Comparison of ENCODE assay signal across 8 cellular contexts in the genomic region with DNA sequence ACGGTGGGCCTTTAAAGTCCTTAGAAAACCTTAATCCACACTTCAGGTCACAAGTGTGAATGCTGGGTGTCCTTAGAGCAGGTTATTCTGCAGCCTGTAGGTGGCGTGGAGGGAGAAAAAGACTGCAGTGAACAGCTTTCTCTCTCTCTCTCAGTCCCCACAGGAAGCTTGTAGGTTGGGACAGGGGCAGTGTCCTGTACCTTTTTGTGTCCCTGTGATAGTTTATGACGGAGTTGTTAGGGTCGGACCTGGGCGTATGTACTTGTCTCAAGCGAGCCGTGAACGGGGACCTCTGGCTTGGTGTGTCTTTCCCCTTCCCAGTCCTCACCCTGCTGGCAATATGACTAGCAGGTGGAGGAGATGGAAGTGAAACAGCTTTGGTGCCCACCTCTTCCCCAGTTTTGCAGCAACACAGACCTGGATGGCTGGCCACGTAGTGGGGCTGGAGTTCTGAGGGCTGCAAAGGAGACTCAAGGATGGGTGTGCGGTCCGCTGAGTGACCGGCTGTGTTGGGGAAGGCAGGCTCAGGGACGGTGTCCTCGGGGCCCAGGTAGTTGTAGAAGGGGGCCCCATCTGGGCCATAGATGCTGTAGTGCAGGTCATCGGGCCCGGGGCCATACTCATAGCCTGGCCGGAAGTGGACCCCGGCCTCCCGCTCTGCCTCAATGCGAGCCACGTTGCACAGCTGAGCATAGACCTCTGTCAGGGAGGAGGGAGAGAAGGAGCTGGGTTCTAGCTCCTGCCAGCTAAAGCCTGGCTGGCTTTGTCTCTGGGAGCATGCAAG. TPM values are rescaled to one million over a fixed set of nuclear protein-coding genes. Genes with fewer than 3 reads are reported as not detected.
DNase-seq lines count a peak whose midpoint lies in the region; ATAC-seq and TF ChIP-seq lines count a peak whose summit lies in the region.

No MANE protein-coding gene starts in this region.

- peaks cover 24% of the 10 kb centered on the region for H3K36me3 ChIP-seq in brain microvascular endothelial cell (replicated peaks)
- peaks cover 74 to 94% of the 10 kb centered on the region in 2 experiments for H3K36me3 ChIP-seq in mesenchymal stem cell (ENCODE audit: control insufficient read depth in 1 of 2, insufficient read depth in 2 of 2, low read depth in 1 of 2, low read length in 2 of 2)
- H3K36me3 ChIP-seq in gastrocnemius medialis: no peaks in the 10 kb centered on the region

- H3K4me3 Mint-ChIP-seq in activated CD4-positive, alpha-beta T cell treated with anti-CD3 and anti-CD28 coated beads, Interleukin-2, amount 10 ng/mL, durations not matched to agents 24 days and 14 days: no peak overlapping the region

- H2BK12ac ChIP-seq in mesenchymal stem cell (ENCODE audit: low read length in 2 of 2): peak overlapping the region in 1 of 2 experiments; percentile 56

- no peaks in the 10 kb centered on the region for H3K36me3 Mint-ChIP-seq in activated CD4-positive, alpha-beta T cell treated with anti-CD3 and anti-CD28 coated beads, Interleukin-2, amount 10 ng/mL, durations not matched to agents 24 days and 14 days (ENCODE audit: low read depth)

- H3K14ac ChIP-seq in mesenchymal stem cell (ENCODE audit: low read length in 2 of 2): no peak overlapping the region

- H3K4me3 ChIP-seq in brain microvascular endothelial cell (ENCODE audit: low read depth, low read length): no peak overlapping the region
- no peak overlapping the region for H3K4me3 ChIP-seq in mesenchymal stem cell (ENCODE audit: insufficient read depth in 1 of 2, low read depth in 1 of 2, low read length in 2 of 2)
- no peak overlapping the region for H3K4me3 ChIP-seq in gastrocnemius medialis

- H3K27me3 Mint-ChIP-seq in activated CD4-positive, alpha-beta T cell treated with anti-CD3 and anti-CD28 coated beads, Interleukin-2, amount 10 ng/mL, durations not matched to agents 24 days and 14 days: peaks cover 2% of the 10 kb centered on the region

- H3K23ac ChIP-seq in mesenchymal stem cell (ENCODE audit: low read length in 2 of 2): no peak overlapping the region

- no peak overlapping the region for H3K4me2 ChIP-seq in mesenchymal stem cell (ENCODE audit: low read length, poor library complexity, severe bottlenecking)

- no peak overlapping the region for H3K27ac Mint-ChIP-seq in activated CD4-positive, alpha-beta T cell treated with anti-CD3 and anti-CD28 coated beads, Interleukin-2, amount 10 ng/mL, durations not matched to agents 24 days and 14 days

- no peaks in the 10 kb centered on the region for H3K9me3 Mint-ChIP-seq in activated CD4-positive, alpha-beta T cell treated with anti-CD3 and anti-CD28 coated beads, Interleukin-2, amount 10 ng/mL, durations not matched to agents 24 days and 14 days

- no peak overlapping the region for H2BK5ac ChIP-seq in mesenchymal stem cell (ENCODE audit: low read depth, low read length, poor library complexity, severe bottlenecking)

- peak overlapping the region; percentile 13 for H3K9ac ChIP-seq in mesenchymal stem cell (ENCODE audit: low read length)

- H4K8ac ChIP-seq in mesenchymal stem cell (ENCODE audit: low read length): no peak overlapping the region

- intact Hi-C loops in activated CD4-positive, alpha-beta T cell treated with anti-CD3 and anti-CD28 coated beads, Interleukin-2, amount 10 ng/mL, durations not matched to agents 24 days and 14 days (cut with micrococcal nuclease): no loop called here
- intact Hi-C loops in gastrocnemius medialis (cut with DNase I; ENCODE audit: low total_unique reads): no loop called here

- H3K18ac ChIP-seq in mesenchymal stem cell (ENCODE audit: low read depth in 1 of 2, low read length in 2 of 2): no peak overlapping the region

- H2AK5ac ChIP-seq in mesenchymal stem cell (ENCODE audit: low read length, severe bottlenecking): peak overlapping the region; percentile 45

- H3K27ac ChIP-seq in brain microvascular endothelial cell (no peak overlapping the region), mesenchymal stem cell (ENCODE audit: low read length, poor library complexity, severe bottlenecking) (peak overlapping the region; percentile 6), gastrocnemius medialis (no peak overlapping the region)

- H3K4me1 ChIP-seq in mesenchymal stem cell (ENCODE audit: control insufficient read depth, insufficient read depth, low read depth, low read length) (peaks cover 4% of the 10 kb centered on the region), gastrocnemius medialis (no peaks in the 10 kb centered on the region)

- H3K27me3 ChIP-seq in brain microvascular endothelial cell (replicated peaks) (no peaks in the 10 kb centered on the region), mesenchymal stem cell (ENCODE audit: control insufficient read depth in 1 of 2, insufficient read depth in 1 of 2, low read length in 2 of 2) (no peaks in the 10 kb centered on the region), gastrocnemius medialis (no peaks in the 10 kb centered on the region)

- H2BK15ac ChIP-seq in mesenchymal stem cell (ENCODE audit: low read depth, poor library complexity, severe bottlenecking): no peak overlapping the region

- H2BK120ac ChIP-seq in mesenchymal stem cell (ENCODE audit: low read depth, low read length): no peak overlapping the region

- no peak overlapping the region for H2AFZ ChIP-seq in mesenchymal stem cell (ENCODE audit: low read depth, low read length)

- H3K9me3 ChIP-seq in mesenchymal stem cell (ENCODE audit: control insufficient read depth, low read length) (no peaks in the 10 kb centered on the region), gastrocnemius medialis (no peaks in the 10 kb centered on the region)

- peaks cover 27% of the 10 kb centered on the region for H3K79me1 ChIP-seq in mesenchymal stem cell (replicated peaks; ENCODE audit: low read length, poor library complexity, severe bottlenecking)

- no peak overlapping the region for H3K4ac ChIP-seq in mesenchymal stem cell (ENCODE audit: low read depth in 1 of 2, low read length in 2 of 2)

- 80% methylated on average over 18 of the region's 21 CpGs for WGBS in mesenchymal stem cell

- H3K4me1 Mint-ChIP-seq in activated CD4-positive, alpha-beta T cell treated with anti-CD3 and anti-CD28 coated beads, Interleukin-2, amount 10 ng/mL, durations not matched to agents 24 days and 14 days: no peaks in the 10 kb centered on the region

- TF ChIP-seq CTCF in brain microvascular endothelial cell (IDR thresholded peaks at IDR 0.05; ENCODE audit: low read depth, low read length, missing control alignments) (peak; percentile 76), gastrocnemius medialis (IDR thresholded peaks at IDR 0.05 in 4 of 5, conservative IDR thresholded peaks at IDR 0.05 in 1 of 5) (no peak)

- TF ChIP-seq POLR2A in gastrocnemius medialis (IDR thresholded peaks at IDR 0.05): no peak

- in situ Hi-C loops in brain microvascular endothelial cell (cut with HindIII; ENCODE audit: low pct_ligation_motif_present, low sequenced_read_pairs) (no loop called here), gastrocnemius medialis (cut with MboI; ENCODE audit: low sequenced_read_pairs in 4 of 4) (no loop called here)

- no peak overlapping the region for H4K91ac ChIP-seq in mesenchymal stem cell (ENCODE audit: low read length)

- peak; percentile 71 for DNase-seq in activated CD4-positive, alpha-beta T cell treated with anti-CD3 and anti-CD28 coated beads, Interleukin-2, amount 10 ng/mL, durations not matched to agents 24 days and 14 days
- DNase-seq in activated CD4-positive, alpha-beta T cell treated with anti-CD3 and anti-CD28 coated beads for 4 hours: no peak
- DNase-seq in NCI-H2171 treated with DMSO at 0.1 percent for 48 hours (lab: John Stamatoyannopoulos, UW) (peak; percentile 30), brain microvascular endothelial cell (no peak), mesenchymal stem cell (peak; percentile 65), NCI-H187 treated with DMSO at 0.1 percent for 48 hours (lab: John Stamatoyannopoulos, UW) (no peak), gastrocnemius medialis (no peak)

- no peak for ATAC-seq in GM19328 (IDR thresholded peaks at IDR 0.05; ENCODE audit: unreplicated experiment)
- ATAC-seq in gastrocnemius medialis: no peak

RNA-seq across cellular contexts. Expression of a gene that starts 8.9 kb away (rescaled TPM):
- total RNA-seq in activated CD4-positive, alpha-beta T cell treated with anti-CD3 and anti-CD28 coated beads, Interleukin-2, amount 10 ng/mL, durations not matched to agents 24 days and 14 days: 20.0 and 20.8 TPM in 2 replicates
- polyA plus RNA-seq in mesenchymal stem cell (2013, experiment 1 of 2): 37.5 TPM
- polyA plus RNA-seq in mesenchymal stem cell (2013, experiment 2 of 2): 35.9 TPM
- 10 to 100 TPM in 3 of 4 donors, 1 to 10 TPM in 1; 9.9 to 11.6 (median 11.4) TPM for total RNA-seq in gastrocnemius medialis

RNA-seq across cellular contexts. Expression of a gene that starts 9.3 kb away (rescaled TPM):
- 12.3 and 15.5 TPM in 2 replicates for total RNA-seq in activated CD4-positive, alpha-beta T cell treated with anti-CD3 and anti-CD28 coated beads, Interleukin-2, amount 10 ng/mL, durations not matched to agents 24 days and 14 days
- 939 TPM for polyA plus RNA-seq in mesenchymal stem cell (2013, experiment 1 of 2)
- 965 TPM for polyA plus RNA-seq in mesenchymal stem cell (2013, experiment 2 of 2)
- total RNA-seq in gastrocnemius medialis: 100 to 1,000 TPM in 1 of 4 donors, 10 to 100 TPM in 3; 75.9 to 176 (median 92.9) TPM

Comparison
In these comparisons a context has a peak if more than half of its experiments do, and no peak if none do; other contexts are left out.
1. DNase-seq: peak in activated CD4-positive, alpha-beta T cell treated with anti-CD3 and anti-CD28 coated beads, Interleukin-2, amount 10 ng/mL, durations not matched to agents 24 days and 14 days (single experiment), NCI-H2171 treated with DMSO at 0.1 percent for 48 hours (single experiment) and mesenchymal stem cell (single experiment); none in activated CD4-positive, alpha-beta T cell treated with anti-CD3 and anti-CD28 coated beads for 4 hours (0 of 2), brain microvascular endothelial cell (single experiment), NCI-H187 treated with DMSO at 0.1 percent for 48 hours (single experiment) and gastrocnemius medialis (0 of 2).